ENCODE assay signal across 11 cellular contexts in the genomic region with DNA sequence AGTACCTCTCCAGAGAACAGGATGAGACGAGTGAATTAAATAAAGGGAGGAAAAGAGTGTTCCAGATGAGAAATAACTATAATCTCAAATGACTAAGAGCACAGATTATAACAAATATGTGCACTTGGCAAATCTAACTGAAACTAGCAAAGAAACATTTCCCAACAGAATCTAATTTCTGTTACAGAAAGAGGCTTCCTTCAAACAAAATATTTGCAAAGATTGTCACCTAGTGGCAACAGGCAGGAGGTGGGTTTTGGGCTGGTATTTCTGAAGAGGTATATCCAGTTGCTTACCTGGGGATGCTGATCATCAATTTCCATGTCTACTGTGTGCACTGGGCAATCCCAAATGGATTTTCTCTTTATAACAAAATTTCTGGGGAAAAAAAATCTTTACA. TPM values are rescaled to one million over a fixed set of nuclear protein-coding genes. Genes with fewer than 3 reads are reported as not detected.
DNase-seq lines count a peak whose midpoint lies in the region; ATAC-seq, FAIRE-seq and TF ChIP-seq lines count a peak whose summit lies in the region.
"Had no signal": no experiment of that assay in that cellular context is flagged by ENCODE, and none has a peak within 500 bp of the region (broad histone marks: within the 10 kb centered on the region; RNA-seq: fewer than 3 reads in every experiment).

No MANE protein-coding gene starts in this region.

- H3K36me3 ChIP-seq in gastroesophageal sphincter = no peaks in the 10 kb centered on the region

- TF ChIP-seq EP300 in gastroesophageal sphincter (IDR thresholded peaks at IDR 0.05) = no peak

- no peak overlapping the region for H3K27ac ChIP-seq in RWPE1
- H3K27ac ChIP-seq in gastroesophageal sphincter = no peak overlapping the region

- no peak for DNase-seq in AG09319 (ENCODE audit: extremely low read depth, low read depth)
- DNase-seq in GM18507 (ENCODE audit: extremely low spot score, insufficient read length, low read depth) = no peak
- peak; percentile 26 for DNase-seq in RWPE1 (ENCODE audit: low spot score)
- DNase-seq in stimulated activated naive CD8-positive, alpha-beta T cell treated with anti-CD3 and anti-CD28 coated beads, Interleukin-15, amount 100 ng/mL, for 72 hours = no peak
- no peak for DNase-seq in NCI-H1930 (lab: John Stamatoyannopoulos, UW)
- no peak for DNase-seq in erythroblast (lab: John Stamatoyannopoulos, UW)
- DNase-seq in NK-92 treated with Interleukin-12 subunit alpha and Interleukin-12 subunit beta, amount 100 ng/mL, for 24 hours (lab: John Stamatoyannopoulos, UW) = no peak
- DNase-seq: activated B cell treated with CpG ODN at 0.5 μM for 24 hours; NCI-H187; stimulated activated CD4-positive, alpha-beta T cell treated with anti-CD3 and anti-CD28 coated beads, Interleukin-4, amount 100 ng/mL, for 4 hours had no signal

- H3K27ac Mint-ChIP-seq in stimulated activated naive CD8-positive, alpha-beta T cell treated with anti-CD3 and anti-CD28 coated beads, Interleukin-15, amount 100 ng/mL, for 72 hours = no peak overlapping the region
- H3K27ac Mint-ChIP-seq: activated B cell treated with CpG ODN at 0.5 μM for 24 hours had no signal

- peaks cover 23% of the 10 kb centered on the region for H3K4me1 Mint-ChIP-seq in stimulated activated naive CD8-positive, alpha-beta T cell treated with anti-CD3 and anti-CD28 coated beads, Interleukin-15, amount 100 ng/mL, for 72 hours

- H3K27me3 ChIP-seq in gastroesophageal sphincter = peaks cover 16% of the 10 kb centered on the region

- peaks cover 21% of the 10 kb centered on the region for H3K27me3 Mint-ChIP-seq in stimulated activated naive CD8-positive, alpha-beta T cell treated with anti-CD3 and anti-CD28 coated beads, Interleukin-15, amount 100 ng/mL, for 72 hours

- TF ChIP-seq CTCF in AG09319 (IDR thresholded peaks at IDR 0.05; ENCODE audit: low read depth, low read length) (peak; percentile 68), RWPE1 (conservative IDR thresholded peaks at IDR 0.05; ENCODE audit: low read depth) (peak; percentile 84), gastroesophageal sphincter (IDR thresholded peaks at IDR 0.05) (peak in 3 of 4 experiments; percentile 21 to 41 (median 33))

- H3K9me3 ChIP-seq in gastroesophageal sphincter = no peaks in the 10 kb centered on the region

- WGBS in gastroesophageal sphincter (ENCODE audit: low coverage in 1 of 2), 2 donors = 0 to 36% methylated on average over 1 of the region's 1 CpG

- no peak overlapping the region for H3K4me3 Mint-ChIP-seq in stimulated activated naive CD8-positive, alpha-beta T cell treated with anti-CD3 and anti-CD28 coated beads, Interleukin-15, amount 100 ng/mL, for 72 hours
- H3K4me3 Mint-ChIP-seq: activated B cell treated with CpG ODN at 0.5 μM for 24 hours had no signal

- ATAC-seq in gastroesophageal sphincter = no peak
- no peak for ATAC-seq in stimulated activated naive CD8-positive, alpha-beta T cell treated with anti-CD3 and anti-CD28 coated beads, Interleukin-15, amount 100 ng/mL, for 72 hours

- CTCF ChIA-PET in RWPE1 (lab: Yijun Ruan, JAX) = no interaction called here

- TF ChIP-seq POLR2A in gastroesophageal sphincter (IDR thresholded peaks at IDR 0.05) (no peak), erythroblast (IDR thresholded peaks at IDR 0.05; ENCODE audit: low read length) (no peak)

- peak; percentile 66 for FAIRE-seq in GM18507 (lab: Jason Lieb, UNC)

- POLR2A ChIA-PET in RWPE1 (lab: Yijun Ruan, JAX; ENCODE audit: low non-redundant PET) = no interaction called here

- no peak overlapping the region for H3K4me3 ChIP-seq in gastroesophageal sphincter

- peaks cover 0 to 12% (median 2%) of the 10 kb centered on the region in 3 donors for H3K4me1 ChIP-seq in gastroesophageal sphincter

- H3K9me3 Mint-ChIP-seq in stimulated activated naive CD8-positive, alpha-beta T cell treated with anti-CD3 and anti-CD28 coated beads, Interleukin-15, amount 100 ng/mL, for 72 hours = no peaks in the 10 kb centered on the region
- H3K9me3 Mint-ChIP-seq: activated B cell treated with CpG ODN at 0.5 μM for 24 hours had no signal

RNA-seq across cellular contexts. Expression of a gene that starts 5.6 kb away (rescaled TPM):
- 10 to 100 TPM in 1 of 4 donors, 1 to 10 TPM in 3; 5.7 to 10.1 (median 6.7) TPM for total RNA-seq in gastroesophageal sphincter

RNA-seq across cellular contexts. Expression of a gene that starts 59.1 kb away (rescaled TPM):
- total RNA-seq in gastroesophageal sphincter = 10 to 100 TPM in 3 of 4 donors, 1 to 10 TPM in 1; 9.3 to 20.6 (median 11.8) TPM

Comparison
In these comparisons a context has a peak if more than half of its experiments do, and no peak if none do; other contexts are left out.
1. CTCF ChIP-seq: peak in every context shown above with its lines; median percentile 84 in RWPE1; 68 in AG09319; 33 in gastroesophageal sphincter.